In genomic region chr11:2136952-2137201, GRCh38 we compare ENCODE assay signal across 14 cellular contexts. TPM values are rescaled to one million over a fixed set of nuclear protein-coding genes. Genes with fewer than 3 reads are reported as not detected.
A peak's percentile ranks its signal among the peaks of the same experiment; 100 is the strongest.
DNase-seq lines count a peak whose midpoint lies in the region; ATAC-seq and TF ChIP-seq lines count a peak whose summit lies in the region.
"Had no signal": no experiment of that assay in that cellular context is flagged by ENCODE, and none has a peak within 500 bp of the region (broad histone marks: within the 10 kb centered on the region; RNA-seq: fewer than 3 reads in every experiment).

No MANE protein-coding gene starts in this region.

- peaks cover 45% of the 10 kb centered on the region for H3K27me3 Mint-ChIP-seq in chondrocyte (ENCODE audit: low read depth)
- H3K27me3 Mint-ChIP-seq in mesothelial cell of epicardium (ENCODE audit: low read depth), result peaks cover 71% of the 10 kb centered on the region
- peaks cover 32 to 33% of the 10 kb centered on the region in 2 donors for H3K27me3 Mint-ChIP-seq in CD4-positive, alpha-beta memory T cell

- no peak for ATAC-seq in left cardiac atrium

- TF ChIP-seq CTCF in cardiac muscle cell (IDR thresholded peaks at IDR 0.05; ENCODE audit: low read depth, low read length) (no peak), chondrocyte (IDR thresholded peaks at IDR 0.05) (no peak), mesothelial cell of epicardium (IDR thresholded peaks at IDR 0.05; ENCODE audit: unreplicated experiment) (no peak)

- H3K36me3 ChIP-seq in cardiac muscle cell, result no peaks in the 10 kb centered on the region
- H3K36me3 ChIP-seq in subcutaneous abdominal adipose tissue (ENCODE audit: control insufficient read depth in 5 of 5, insufficient read depth in 5 of 5, low read length in 5 of 5), result peaks cover 0 to 3% (median 0%) of the 10 kb centered on the region in 5 donors
- no peaks in the 10 kb centered on the region for H3K36me3 ChIP-seq in CD4-positive, alpha-beta memory T cell (ENCODE audit: insufficient read depth, low read length)

- H3K27me3 ChIP-seq in cardiac muscle cell (peaks cover 46% of the 10 kb centered on the region), subcutaneous abdominal adipose tissue (ENCODE audit: control insufficient read depth in 5 of 5, insufficient read depth in 4 of 5, low read length in 5 of 5) (peaks cover 43 to 66% (median 46%) of the 10 kb centered on the region in 5 donors)
- peaks cover 19% of the 10 kb centered on the region for H3K27me3 ChIP-seq in CD4-positive, alpha-beta memory T cell (ENCODE audit: insufficient read depth, low read length)

- no peak overlapping the region for H3K27ac Mint-ChIP-seq in chondrocyte (ENCODE audit: unreplicated experiment)
- H3K27ac Mint-ChIP-seq in mesothelial cell of epicardium, result peak overlapping the region; percentile 30
- H3K27ac Mint-ChIP-seq in CD4-positive, alpha-beta memory T cell, result no peak overlapping the region
- H3K27ac Mint-ChIP-seq: activated naive CD4-positive, alpha-beta T cell treated with anti-CD3 and anti-CD28 coated beads, Interleukin-2, amount 50 U/mL, for 24 hours; HFFc6 had no signal

- intact Hi-C loops in left cardiac atrium (cut with DNase I), result loop anchor here in 1 of 2 donors (5.0 kb wide), 1 partner anchor 35 kb away; no protein-coding TSS in a partner anchor
- intact Hi-C loops in CD4-positive, alpha-beta memory T cell (cut with micrococcal nuclease), result no loop called here

- H3K9ac ChIP-seq in subcutaneous abdominal adipose tissue (ENCODE audit: low read length in 5 of 5), result no peak overlapping the region

- no peaks in the 10 kb centered on the region for H3K9me3 ChIP-seq in cardiac muscle cell (ENCODE audit: low read depth)
- H3K9me3 ChIP-seq in subcutaneous abdominal adipose tissue (ENCODE audit: control insufficient read depth in 5 of 5, low read length in 5 of 5), result no peaks in the 10 kb centered on the region
- H3K9me3 ChIP-seq in CD4-positive, alpha-beta memory T cell (ENCODE audit: control insufficient read depth in 1 of 2, low read length in 2 of 2), result no peaks in the 10 kb centered on the region

- H3K4me3 ChIP-seq in cardiac muscle cell (peak overlapping the region; percentile 41), subcutaneous abdominal adipose tissue (ENCODE audit: low read depth in 1 of 5, low read length in 5 of 5) (peak overlapping the region in 3 of 5 donors; percentile 48 to 60 (median 60))
- no peak overlapping the region for H3K4me3 ChIP-seq in CD4-positive, alpha-beta memory T cell (ENCODE audit: low read length in 2 of 2)

- POLR2A ChIA-PET in CD4-positive, alpha-beta memory T cell (lab: Charles Lee; ENCODE audit: partially characterized antibody), result no interaction called here

- H3K27ac ChIP-seq in cardiac muscle cell, result no peak overlapping the region
- no peak overlapping the region for H3K27ac ChIP-seq in subcutaneous abdominal adipose tissue (ENCODE audit: low read depth, low read length)
- no peak overlapping the region for H3K27ac ChIP-seq in CD4-positive, alpha-beta memory T cell (ENCODE audit: low read depth, low read length)

- H3K4me1 ChIP-seq in cardiac muscle cell (ENCODE audit: low read depth), result no peaks in the 10 kb centered on the region
- peaks cover 0 to 28% (median 6%) of the 10 kb centered on the region in 5 donors for H3K4me1 ChIP-seq in subcutaneous abdominal adipose tissue (ENCODE audit: control insufficient read depth in 5 of 5, insufficient read depth in 5 of 5, low read length in 5 of 5)
- H3K4me1 ChIP-seq in CD4-positive, alpha-beta memory T cell (ENCODE audit: insufficient read depth, low read length), result peaks cover 14% of the 10 kb centered on the region

- H3K4me3 Mint-ChIP-seq in chondrocyte (ENCODE audit: unreplicated experiment) (peak overlapping the region; percentile 59), mesothelial cell of epicardium (peak overlapping the region; percentile 73)
- peak overlapping the region in 4 of 8 donors; percentile 10 to 64 (median 17) for H3K4me3 Mint-ChIP-seq in CD4-positive, alpha-beta memory T cell
- H3K4me3 Mint-ChIP-seq: activated naive CD4-positive, alpha-beta T cell treated with anti-CD3 and anti-CD28 coated beads, Interleukin-2, amount 50 U/mL, for 24 hours; HFFc6 had no signal

- no peaks in the 10 kb centered on the region for H3K36me3 Mint-ChIP-seq in chondrocyte (ENCODE audit: low read depth)
- H3K36me3 Mint-ChIP-seq in mesothelial cell of epicardium, result no peaks in the 10 kb centered on the region
- H3K36me3 Mint-ChIP-seq in CD4-positive, alpha-beta memory T cell, result no peaks in the 10 kb centered on the region
- H3K36me3 Mint-ChIP-seq: activated naive CD4-positive, alpha-beta T cell treated with anti-CD3 and anti-CD28 coated beads, Interleukin-2, amount 50 U/mL, for 24 hours had no signal

- CTCF ChIA-PET in CD4-positive, alpha-beta memory T cell (lab: Charles Lee; ENCODE audit: partially characterized antibody), result interaction anchor here (3.0 kb wide), 1 partner anchor 14 kb away, joined by 8 read pairs; no protein-coding TSS in a partner anchor

- H3K4me1 Mint-ChIP-seq in chondrocyte (ENCODE audit: low read depth), result peaks cover 13% of the 10 kb centered on the region
- peaks cover 26% of the 10 kb centered on the region for H3K4me1 Mint-ChIP-seq in mesothelial cell of epicardium
- peaks cover 0 to 15% (median 3%) of the 10 kb centered on the region in 4 donors for H3K4me1 Mint-ChIP-seq in CD4-positive, alpha-beta memory T cell

- H3K9me3 Mint-ChIP-seq in chondrocyte (ENCODE audit: low read depth) (no peaks in the 10 kb centered on the region), mesothelial cell of epicardium (no peaks in the 10 kb centered on the region)
- H3K9me3 Mint-ChIP-seq in CD4-positive, alpha-beta memory T cell, result peaks cover 0 to 5% (median 0%) of the 10 kb centered on the region in 8 donors
- H3K9me3 Mint-ChIP-seq: activated naive CD4-positive, alpha-beta T cell treated with anti-CD3 and anti-CD28 coated beads, Interleukin-2, amount 50 U/mL, for 24 hours; HFFc6 had no signal

- DNase-seq in cardiac muscle cell (ENCODE audit: low read depth in 1 of 2, low spot score in 1 of 2) (no peak), left cardiac atrium (no peak), chondrocyte (ENCODE audit: low spot score) (no peak), mesothelial cell of epicardium (ENCODE audit: low spot score in 2 of 2, unreplicated experiment in 2 of 2) (no peak), AML-193 (lab: John Stamatoyannopoulos, UW) (no peak), NCI-H146 treated with DMSO at 0.1 percent for 48 hours (lab: John Stamatoyannopoulos, UW; ENCODE audit: unreplicated experiment) (no peak)
- no peak for DNase-seq in CD4-positive, alpha-beta memory T cell
- DNase-seq: cortex of kidney, NCI-H1048, small intestine, substantia nigra had no signal

RNA-seq across cellular contexts. Expression of gene IGF2, which starts 2.3 kb away (rescaled TPM):
- total RNA-seq in cardiac muscle cell (91.4 and 120 TPM in 2 replicates), left cardiac atrium (100 to 1,000 TPM in 1 of 2 donors, 10 to 100 TPM in 1; 94.3 to 114 TPM), chondrocyte (107 to 716 TPM (median 110 TPM) in 3 replicates), mesothelial cell of epicardium (3,009 to 3,275 TPM (median 3,171 TPM) in 3 replicates)
- 136 and 155 TPM in 2 replicates for polyA plus RNA-seq in cardiac muscle cell
- not detected for total RNA-seq in CD4-positive, alpha-beta memory T cell
- not detected for polyA plus RNA-seq in CD4-positive, alpha-beta memory T cell

RNA-seq across cellular contexts. Expression of gene INS, which starts 24.1 kb away (rescaled TPM):
- not detected in 2 replicates for total RNA-seq in cardiac muscle cell
- polyA plus RNA-seq in cardiac muscle cell, result not detected in 2 replicates
- total RNA-seq in left cardiac atrium, result not detected
- not detected in 3 replicates for total RNA-seq in chondrocyte
- not detected in 3 replicates for total RNA-seq in mesothelial cell of epicardium
- total RNA-seq in CD4-positive, alpha-beta memory T cell, result not detected
- polyA plus RNA-seq in CD4-positive, alpha-beta memory T cell, result not detected
- total RNA-seq: HFFc6 had no signal

RNA-seq across cellular contexts. Expression of gene TH, which starts 34.7 kb away (rescaled TPM):
- total RNA-seq in cardiac muscle cell (not detected in 2 replicates), left cardiac atrium (not detected), chondrocyte (not detected in 3 replicates), mesothelial cell of epicardium (0.77 to 1.4 TPM (median 1.1 TPM) in 3 replicates)
- not detected in 2 replicates for polyA plus RNA-seq in cardiac muscle cell
- total RNA-seq in CD4-positive, alpha-beta memory T cell, result not detected
- not detected for polyA plus RNA-seq in CD4-positive, alpha-beta memory T cell
- total RNA-seq: HFFc6 had no signal

Comparison
In these comparisons a context has a peak if more than half of its experiments do, and no peak if none do; other contexts are left out.
1. H3K4me3 ChIP-seq: peak in cardiac muscle cell (single experiment) and subcutaneous abdominal adipose tissue (3 of 5); none in CD4-positive, alpha-beta memory T cell (0 of 2).
2. RNA of gene IGF2, which starts 2.3 kb away (total RNA-seq): 3,009 to 3,275 TPM in mesothelial cell of epicardium, 94.3 to 114 TPM in left cardiac atrium, 107 to 716 TPM in chondrocyte and 91.4 to 120 TPM in cardiac muscle cell; not detected in CD4-positive, alpha-beta memory T cell; every median in the first group is over 10 times any median in the second.